ENCODE assay signal across 14 cellular contexts in genomic region chr1:218384576-218384975, GRCh38. TPM values are rescaled to one million over a fixed set of nuclear protein-coding genes. Genes with fewer than 3 reads are reported as not detected.
A peak's percentile ranks its signal among the peaks of the same experiment; 100 is the strongest.
DNase-seq lines count a peak whose midpoint lies in the region; ATAC-seq, FAIRE-seq and TF ChIP-seq lines count a peak whose summit lies in the region.
"Had no signal": no experiment of that assay in that cellular context is flagged by ENCODE, and none has a peak within 500 bp of the region (broad histone marks: within the 10 kb centered on the region; RNA-seq: fewer than 3 reads in every experiment).

No MANE protein-coding gene starts in this region.

- peaks cover 31 to 72% of the 10 kb centered on the region in 2 donors for H3K27me3 Mint-ChIP-seq in effector memory CD8-positive, alpha-beta T cell
- peaks cover 41% of the 10 kb centered on the region for H3K27me3 Mint-ChIP-seq in activated CD4-positive, alpha-beta memory T cell treated with anti-CD3 and anti-CD28 coated beads, Interleukin-2, amount 10 ng/mL, durations not matched to agents 7 days and 5 days

- H3K4me3 Mint-ChIP-seq in effector memory CD8-positive, alpha-beta T cell, result no peak overlapping the region
- H3K4me3 Mint-ChIP-seq in activated CD4-positive, alpha-beta memory T cell treated with anti-CD3 and anti-CD28 coated beads, Interleukin-2, amount 10 ng/mL, durations not matched to agents 7 days and 5 days, result no peak overlapping the region
- H3K4me3 Mint-ChIP-seq: mesothelial cell of epicardium had no signal

- TF ChIP-seq EP300 in transverse colon (IDR thresholded peaks at IDR 0.05; ENCODE audit: low read depth), result no peak

- no peak for TF ChIP-seq CTCF in Panc1 (IDR thresholded peaks at IDR 0.05)
- TF ChIP-seq CTCF in transverse colon (IDR thresholded peaks at IDR 0.05), result no peak

- TF ChIP-seq POLR2A in transverse colon (IDR thresholded peaks at IDR 0.05), result no peak

- no peaks in the 10 kb centered on the region for H3K4me1 Mint-ChIP-seq in effector memory CD8-positive, alpha-beta T cell (ENCODE audit: low read depth in 2 of 2)
- H3K4me1 Mint-ChIP-seq in activated CD4-positive, alpha-beta memory T cell treated with anti-CD3 and anti-CD28 coated beads, Interleukin-2, amount 10 ng/mL, durations not matched to agents 7 days and 5 days, result no peaks in the 10 kb centered on the region

- no TSS peak for BruUV-seq in Panc1 (replicated peaks; lab: Mats Ljungman, UMichigan)

- FAIRE-seq in HTR-8/SVneo (lab: Jason Lieb, UNC), result peak; percentile 59
- FAIRE-seq: GM12878 had no signal

- DNase-seq in AG08395 (ENCODE audit: low spot score), result peak; percentile 41
- DNase-seq in HTR-8/SVneo (ENCODE audit: insufficient read length, low spot score), result no peak
- no peak for DNase-seq in Panc1 (ENCODE audit: low read depth, low spot score)
- peak; percentile 52 for DNase-seq in fibroblast of peridontal ligament (ENCODE audit: extremely low read depth)
- DNase-seq in effector memory CD8-positive, alpha-beta T cell, result no peak
- no peak for DNase-seq in transverse colon
- no peak for DNase-seq in activated CD4-positive, alpha-beta memory T cell treated with anti-CD3 and anti-CD28 coated beads, Interleukin-2, amount 10 ng/mL, durations not matched to agents 7 days and 5 days
- DNase-seq: activated T-cell treated with anti-CD3 and anti-CD28 coated beads, Interleukin-2, amount 50 U/mL, for 48 hours; hippocampal formation had no signal

- intact Hi-C loops in Panc1 (cut with micrococcal nuclease; ENCODE audit: unreplicated experiment) (no loop called here), transverse colon (cut with DNase I; ENCODE audit: low total_unique reads) (no loop called here)

- H3K9me3 Mint-ChIP-seq in effector memory CD8-positive, alpha-beta T cell, result no peaks in the 10 kb centered on the region
- no peaks in the 10 kb centered on the region for H3K9me3 Mint-ChIP-seq in activated CD4-positive, alpha-beta memory T cell treated with anti-CD3 and anti-CD28 coated beads, Interleukin-2, amount 10 ng/mL, durations not matched to agents 7 days and 5 days
- H3K9me3 Mint-ChIP-seq: mesothelial cell of epicardium had no signal

- in situ Hi-C loops in Panc1 (cut with HindIII; ENCODE audit: low pct_unique_long_range_greater_than_20kb, low sequenced_read_pairs) (no loop called here), transverse colon (cut with MboI; ENCODE audit: low pct_ligation_motif_present in 1 of 4, low pct_unique_long_range_greater_than_20kb in 1 of 4, low sequenced_read_pairs in 3 of 4) (no loop called here)

- no peak overlapping the region for H3K27ac Mint-ChIP-seq in effector memory CD8-positive, alpha-beta T cell
- H3K27ac Mint-ChIP-seq in activated CD4-positive, alpha-beta memory T cell treated with anti-CD3 and anti-CD28 coated beads, Interleukin-2, amount 10 ng/mL, durations not matched to agents 7 days and 5 days, result no peak overlapping the region

- H3K9me3 ChIP-seq in Panc1 (ENCODE audit: control insufficient read depth, insufficient read depth, low read depth, low read length) (no peaks in the 10 kb centered on the region), transverse colon (no peaks in the 10 kb centered on the region)
- H3K9me3 ChIP-seq: BLaER1 treated with 17β-estradiol and CSF1 and Interleukin-3, amounts not matched to agents 10 nM and 100 nM had no signal

- CTCF ChIA-PET in Panc1 (lab: Charles Lee), result interaction anchor here (0.6 kb wide), 1 partner anchor 36 kb away, joined by 3 read pairs; no protein-coding TSS in a partner anchor
- CTCF ChIA-PET in activated CD4-positive, alpha-beta memory T cell treated with anti-CD3 and anti-CD28 coated beads, Interleukin-2, amount 10 ng/mL, durations not matched to agents 7 days and 5 days (lab: Charles Lee), result no interaction called here

- peaks cover 78% of the 10 kb centered on the region for H3K4me1 ChIP-seq in Panc1 (ENCODE audit: control insufficient read depth, insufficient read depth, low read length)
- peaks cover 0 to 4% (median 0%) of the 10 kb centered on the region in 4 donors for H3K4me1 ChIP-seq in transverse colon

- H3K27me3 ChIP-seq in Panc1 (ENCODE audit: control insufficient read depth, insufficient read depth, low read length) (no peaks in the 10 kb centered on the region), transverse colon (no peaks in the 10 kb centered on the region)

- H3K4me3 ChIP-seq in Panc1 (ENCODE audit: low read depth in 2 of 2, low read length in 2 of 2) (no peak overlapping the region), transverse colon (no peak overlapping the region)
- H3K4me3 ChIP-seq: BLaER1 treated with 17β-estradiol and CSF1 and Interleukin-3, amounts not matched to agents 10 nM and 100 nM; coronary artery; GM12878 had no signal

- POLR2A ChIA-PET in Panc1 (lab: Charles Lee), result no interaction called here
- POLR2A ChIA-PET in activated CD4-positive, alpha-beta memory T cell treated with anti-CD3 and anti-CD28 coated beads, Interleukin-2, amount 10 ng/mL, durations not matched to agents 7 days and 5 days (lab: Charles Lee), result no interaction called here

- no peaks in the 10 kb centered on the region for H3K36me3 Mint-ChIP-seq in effector memory CD8-positive, alpha-beta T cell (ENCODE audit: insufficient read depth)
- no peaks in the 10 kb centered on the region for H3K36me3 Mint-ChIP-seq in activated CD4-positive, alpha-beta memory T cell treated with anti-CD3 and anti-CD28 coated beads, Interleukin-2, amount 10 ng/mL, durations not matched to agents 7 days and 5 days (ENCODE audit: low read depth)
- H3K36me3 Mint-ChIP-seq: mesothelial cell of epicardium had no signal

- H3K27ac ChIP-seq in Panc1 (ENCODE audit: low read length) (peak overlapping the region; percentile 100), transverse colon (no peak overlapping the region)
- H3K27ac ChIP-seq: BLaER1 treated with 17β-estradiol and CSF1 and Interleukin-3, amounts not matched to agents 10 nM and 100 nM had no signal

- ATAC-seq in Panc1, result no peak
- no peak for ATAC-seq in effector memory CD8-positive, alpha-beta T cell (replicated peaks)
- no peak for ATAC-seq in HG03025 (IDR thresholded peaks at IDR 0.05; ENCODE audit: low FRiP score, unreplicated experiment)
- ATAC-seq: GM12878 had no signal

- WGBS in transverse colon (ENCODE audit: low coverage in 1 of 2), 2 donors, result 63 to 69% methylated on average over 5 to 6 of the region's 6 CpGs

- H3K36me3 ChIP-seq in Panc1 (ENCODE audit: control insufficient read depth, insufficient read depth, low read length), result no peaks in the 10 kb centered on the region
- H3K36me3 ChIP-seq in transverse colon, result no peaks in the 10 kb centered on the region
- H3K36me3 ChIP-seq: BLaER1 treated with 17β-estradiol and CSF1 and Interleukin-3, amounts not matched to agents 10 nM and 100 nM had no signal

RNA-seq across cellular contexts. Expression of gene TGFB2, which starts 39.4 kb away (rescaled TPM):
- 58.9 TPM for total RNA-seq in Panc1 (2021; ENCODE audit: unreplicated experiment)
- 26.8 TPM for polyA plus RNA-seq in Panc1 (2012; ENCODE audit: insufficient read length)
- total RNA-seq in transverse colon, result 1 to 10 TPM in 2 of 4 donors, under 1 TPM in 2; 0.41 to 2.2 (median 1.1) TPM
- total RNA-seq in activated CD4-positive, alpha-beta memory T cell treated with anti-CD3 and anti-CD28 coated beads, Interleukin-2, amount 10 ng/mL, durations not matched to agents 7 days and 5 days, result not detected

Comparison
In these comparisons a context has a peak if more than half of its experiments do, and no peak if none do; other contexts are left out.
1. DNase-seq: peak in AG08395 (single experiment) and fibroblast of peridontal ligament (single experiment); none in HTR-8/SVneo (single experiment), Panc1 (single experiment), effector memory CD8-positive, alpha-beta T cell (0 of 3), transverse colon (single experiment) and activated CD4-positive, alpha-beta memory T cell treated with anti-CD3 and anti-CD28 coated beads, Interleukin-2, amount 10 ng/mL, durations not matched to agents 7 days and 5 days (single experiment).
2. RNA of gene TGFB2, which starts 39.4 kb away (total RNA-seq): 58.9 TPM in Panc1 (single experiment); 0.41 to 2.2 TPM in transverse colon and not detected in activated CD4-positive, alpha-beta memory T cell treated with anti-CD3 and anti-CD28 coated beads, Interleukin-2, amount 10 ng/mL, durations not matched to agents 7 days and 5 days; every median in the first group is over 10 times any median in the second.